ENCODE assay signal across 3 cellular contexts in the genomic region with DNA sequence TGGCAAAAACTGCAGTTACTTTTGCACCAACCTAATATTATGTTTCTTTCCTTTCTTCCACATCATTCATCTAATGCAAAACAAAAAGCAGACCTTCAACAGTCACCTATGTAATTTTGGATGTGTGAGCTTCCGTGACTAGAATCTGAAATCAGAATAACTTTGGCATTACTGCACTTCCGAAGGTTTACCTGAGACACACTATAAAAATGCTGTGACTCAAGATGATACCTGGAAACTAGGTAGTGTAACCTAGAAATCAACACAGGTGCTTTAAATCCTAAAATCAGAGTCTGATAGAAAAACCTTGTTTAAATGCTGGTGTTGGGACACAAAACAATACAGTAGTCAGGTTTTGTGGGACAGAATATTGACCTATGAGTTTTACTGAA.
TF ChIP-seq lines count a peak whose summit lies in the region.

No MANE protein-coding gene starts in this region.

TF ChIP-seq in SK-N-SH, 30 proteins besides CTCF, POLR2A, EP300 and RAD21:
- TF ChIP-seq RFX5 (IDR thresholded peaks at IDR 0.05; ENCODE audit: low read length) (no peak), POLR2AphosphoS5 (IDR thresholded peaks at IDR 0.05; ENCODE audit: low read depth, low read length) (no peak), FOXM1 (IDR thresholded peaks at IDR 0.05; ENCODE audit: low read depth) (no peak), MEF2A (IDR thresholded peaks at IDR 0.05; ENCODE audit: borderline replicate concordance, low read depth) (no peak), SIN3A (IDR thresholded peaks at IDR 0.05; ENCODE audit: borderline replicate concordance, low read depth, low read length) (no peak), RXRA (IDR thresholded peaks at IDR 0.05; ENCODE audit: borderline replicate concordance, low read depth) (no peak)
- TF ChIP-seq, protein P1, sequence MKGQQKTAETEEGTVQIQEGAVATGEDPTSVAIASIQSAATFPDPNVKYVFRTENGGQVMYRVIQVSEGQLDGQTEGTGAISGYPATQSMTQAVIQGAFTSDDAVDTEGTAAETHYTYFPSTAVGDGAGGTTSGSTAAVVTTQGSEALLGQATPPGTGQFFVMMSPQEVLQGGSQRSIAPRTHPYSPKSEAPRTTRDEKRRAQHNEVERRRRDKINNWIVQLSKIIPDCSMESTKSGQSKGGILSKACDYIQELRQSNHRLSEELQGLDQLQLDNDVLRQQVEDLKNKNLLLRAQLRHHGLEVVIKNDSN (IDR thresholded peaks at IDR 0.05; ENCODE audit: borderline replicate concordance, low read depth), result no peak
- TF ChIP-seq, protein P2, sequence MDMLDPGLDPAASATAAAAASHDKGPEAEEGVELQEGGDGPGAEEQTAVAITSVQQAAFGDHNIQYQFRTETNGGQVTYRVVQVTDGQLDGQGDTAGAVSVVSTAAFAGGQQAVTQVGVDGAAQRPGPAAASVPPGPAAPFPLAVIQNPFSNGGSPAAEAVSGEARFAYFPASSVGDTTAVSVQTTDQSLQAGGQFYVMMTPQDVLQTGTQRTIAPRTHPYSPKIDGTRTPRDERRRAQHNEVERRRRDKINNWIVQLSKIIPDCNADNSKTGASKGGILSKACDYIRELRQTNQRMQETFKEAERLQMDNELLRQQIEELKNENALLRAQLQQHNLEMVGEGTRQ (IDR thresholded peaks at IDR 0.05; ENCODE audit: borderline replicate concordance, low read depth, low read length), result no peak
- TF ChIP-seq, protein P3, sequence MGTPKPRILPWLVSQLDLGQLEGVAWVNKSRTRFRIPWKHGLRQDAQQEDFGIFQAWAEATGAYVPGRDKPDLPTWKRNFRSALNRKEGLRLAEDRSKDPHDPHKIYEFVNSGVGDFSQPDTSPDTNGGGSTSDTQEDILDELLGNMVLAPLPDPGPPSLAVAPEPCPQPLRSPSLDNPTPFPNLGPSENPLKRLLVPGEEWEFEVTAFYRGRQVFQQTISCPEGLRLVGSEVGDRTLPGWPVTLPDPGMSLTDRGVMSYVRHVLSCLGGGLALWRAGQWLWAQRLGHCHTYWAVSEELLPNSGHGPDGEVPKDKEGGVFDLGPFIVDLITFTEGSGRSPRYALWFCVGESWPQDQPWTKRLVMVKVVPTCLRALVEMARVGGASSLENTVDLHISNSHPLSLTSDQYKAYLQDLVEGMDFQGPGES (IDR thresholded peaks at IDR 0.05; ENCODE audit: low read depth, low read length), result no peak
- TF ChIP-seq, protein P4, sequence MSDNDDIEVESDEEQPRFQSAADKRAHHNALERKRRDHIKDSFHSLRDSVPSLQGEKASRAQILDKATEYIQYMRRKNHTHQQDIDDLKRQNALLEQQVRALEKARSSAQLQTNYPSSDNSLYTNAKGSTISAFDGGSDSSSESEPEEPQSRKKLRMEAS (IDR thresholded peaks at IDR 0.05; ENCODE audit: low read depth), result no peak
TF ChIP-seq in SK-N-SH: peak in this region for 0.

TF ChIP-seq in SK-N-SH treated with all-trans-retinoic acid at 6 μM for 48 hours, 23 proteins besides CTCF, POLR2A, EP300 and RAD21:
- TF ChIP-seq OSR1 (CRISPR knock-in tag; IDR thresholded peaks at IDR 0.05) (no peak), ZNF70 (CRISPR knock-in tag; IDR thresholded peaks at IDR 0.05) (no peak), CSDC2 (CRISPR knock-in tag; IDR thresholded peaks at IDR 0.05) (no peak), ZFP30 (CRISPR knock-in tag; IDR thresholded peaks at IDR 0.05) (no peak), ZFP3 (CRISPR knock-in tag; IDR thresholded peaks at IDR 0.05) (no peak), SNAI2 (CRISPR knock-in tag; IDR thresholded peaks at IDR 0.05) (no peak), ESRRG (CRISPR knock-in tag; IDR thresholded peaks at IDR 0.05) (no peak)
TF ChIP-seq in SK-N-SH treated with all-trans-retinoic acid at 6 μM for 48 hours: peak in this region for 0.

TF ChIP-seq in endothelial cell of umbilical vein, 7 proteins besides CTCF, POLR2A, EP300 and RAD21:
- TF ChIP-seq JUN (IDR thresholded peaks at IDR 0.05; ENCODE audit: borderline replicate concordance, insufficient read depth, insufficient read length, low read depth), result no peak
- no peak for TF ChIP-seq FOS (IDR thresholded peaks at IDR 0.05; ENCODE audit: borderline replicate concordance, insufficient read depth, low read length)
- no peak for TF ChIP-seq GATA2 (IDR thresholded peaks at IDR 0.05; ENCODE audit: insufficient read depth, insufficient read length, low read depth, low read length)
- TF ChIP-seq, protein P4 (IDR thresholded peaks at IDR 0.05; ENCODE audit: insufficient read depth, insufficient read length), result no peak
- no peak for TF ChIP-seq MYC (IDR thresholded peaks at IDR 0.05; ENCODE audit: low read depth, low read length)
- TF ChIP-seq EZH2 (IDR thresholded peaks at IDR 0.05; ENCODE audit: borderline replicate concordance, low read depth, low read length, severe bottlenecking), result no peak
- TF ChIP-seq POLR2AphosphoS5 (IDR thresholded peaks at IDR 0.05; ENCODE audit: insufficient read depth, low read depth, low read length), result no peak
